ENCODE assay signal across 8 cellular contexts in the genomic region with DNA sequence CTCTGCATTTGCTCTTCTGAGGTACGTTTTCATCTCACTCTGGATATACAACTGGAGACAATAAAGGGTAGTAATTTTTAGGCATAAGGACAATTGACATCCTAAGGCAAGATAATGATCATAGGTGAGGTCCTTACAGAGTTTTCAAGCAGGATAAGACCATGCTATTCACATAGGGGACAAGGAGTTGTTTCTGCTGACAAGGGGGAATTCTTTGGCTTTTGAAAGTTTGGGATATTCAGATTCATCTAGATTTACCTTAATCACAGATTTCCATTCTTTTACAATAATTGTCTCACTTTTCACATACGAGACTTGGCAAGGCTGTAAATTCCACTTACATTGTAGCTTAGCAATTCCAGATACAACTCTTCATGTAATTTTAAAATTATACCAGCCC.
"Had no signal": no experiment of that assay in that cellular context is flagged by ENCODE, and none has a peak within 500 bp of the region (broad histone marks: within the 10 kb centered on the region; RNA-seq: fewer than 3 reads in every experiment).

No MANE protein-coding gene starts in this region.

- H3K36me3 ChIP-seq: HAP-1 had no signal

- ATAC-seq: HCT116 had no signal

- DNase-seq: GM23248, GOT3, H7, HFFc6, KBM-7 had no signal

- H3K9ac ChIP-seq: GM23248 had no signal

- H3K27ac ChIP-seq: GM23248, HL-60 had no signal

- H3K9me3 ChIP-seq: HAP-1 had no signal

- H2AFZ ChIP-seq: GM23248 had no signal

- H3K4me1 ChIP-seq: HAP-1 had no signal

- H3K4me3 ChIP-seq: GM23248, HAP-1 had no signal
